ENCODE assay signal across 11 cellular contexts in genomic region chr6:135440087-135440792, GRCh38. TPM values are rescaled to one million over a fixed set of nuclear protein-coding genes. Genes with fewer than 3 reads are reported as not detected.
A peak's percentile ranks its signal among the peaks of the same experiment; 100 is the strongest.
DNase-seq lines count a peak whose midpoint lies in the region; ATAC-seq, FAIRE-seq and TF ChIP-seq lines count a peak whose summit lies in the region.
"Had no signal": no experiment of that assay in that cellular context is flagged by ENCODE, and none has a peak within 500 bp of the region (broad histone marks: within the 10 kb centered on the region; RNA-seq: fewer than 3 reads in every experiment).

No MANE protein-coding gene starts in this region.

- TF ChIP-seq CTCF in choroid plexus epithelial cell (conservative IDR thresholded peaks at IDR 0.05; ENCODE audit: low read depth, low read length): no peak
- no peak for TF ChIP-seq CTCF in brain microvascular endothelial cell (IDR thresholded peaks at IDR 0.05; ENCODE audit: low read depth, low read length, missing control alignments)

- peak; percentile 92 for FAIRE-seq in GM12891 (lab: Jason Lieb, UNC)

- H3K36me3 ChIP-seq in brain microvascular endothelial cell (replicated peaks): peaks cover 14% of the 10 kb centered on the region
- H3K36me3 ChIP-seq: breast epithelium had no signal

- no peak for TF ChIP-seq POLR2A in GM12891 (IDR thresholded peaks at IDR 0.05; ENCODE audit: low read depth, low read length)

- H3K27me3 ChIP-seq in brain microvascular endothelial cell (replicated peaks): no peaks in the 10 kb centered on the region
- H3K27me3 ChIP-seq: breast epithelium had no signal

- DNase-seq in GM12891 (ENCODE audit: insufficient read length, low spot score): no peak
- peak; percentile 23 for DNase-seq in choroid plexus epithelial cell (ENCODE audit: low read depth)
- DNase-seq in brain microvascular endothelial cell: no peak
- DNase-seq in NCI-H1092 treated with DMSO at 0.1 percent for 48 hours (lab: John Stamatoyannopoulos, UW): no peak
- DNase-seq in dermis blood vessel endothelial cell: no peak
- DNase-seq in DMS79 treated with DMSO at 0.1 percent for 48 hours (lab: John Stamatoyannopoulos, UW): no peak
- DNase-seq: NCI-H1436, right cardiac atrium had no signal

- ATAC-seq in GM21447 (IDR thresholded peaks at IDR 0.05; ENCODE audit: unreplicated experiment) (peak; percentile 72), HG03565 (IDR thresholded peaks at IDR 0.05; ENCODE audit: unreplicated experiment) (peak; percentile 58)
- ATAC-seq: right cardiac atrium had no signal

- no peak overlapping the region for H3K4me3 ChIP-seq in choroid plexus epithelial cell (ENCODE audit: low read depth, low read length)
- H3K4me3 ChIP-seq in brain microvascular endothelial cell (ENCODE audit: low read depth, low read length): no peak overlapping the region
- H3K4me3 ChIP-seq: breast epithelium had no signal

- in situ Hi-C loops in brain microvascular endothelial cell (cut with HindIII; ENCODE audit: low pct_ligation_motif_present, low sequenced_read_pairs): no loop called here

- H3K27ac ChIP-seq in brain microvascular endothelial cell: no peak overlapping the region
- H3K27ac ChIP-seq: breast epithelium had no signal

TF ChIP-seq in GM12891, 5 proteins besides CTCF, POLR2A, EP300 and RAD21:
- no peak for TF ChIP-seq TAF1 (IDR thresholded peaks at IDR 0.05; ENCODE audit: low read depth, low read length)
- no peak for TF ChIP-seq PAX5 (IDR thresholded peaks at IDR 0.05; ENCODE audit: insufficient read depth, low read length, severe bottlenecking)
- TF ChIP-seq POLR2AphosphoS5 (IDR thresholded peaks at IDR 0.05; ENCODE audit: low read depth, low read length): no peak
- no peak for TF ChIP-seq SPI1 (IDR thresholded peaks at IDR 0.05; ENCODE audit: low read depth, low read length)
- TF ChIP-seq POU2F2 (IDR thresholded peaks at IDR 0.05; ENCODE audit: low read depth, low read length): no peak

RNA-seq across cellular contexts. Expression of gene AHI1, which starts 57.3 kb away (rescaled TPM):
- polyA plus RNA-seq in GM12891 (2012; ENCODE audit: low read depth, missing spikeins): 3.4 TPM
- 11.8 and 14.1 TPM in 2 replicates for total RNA-seq in dermis blood vessel endothelial cell
